Comparison of ENCODE assay signal across 1 cellular context in genomic region chr1:6094246-6094645, GRCh38.
TF ChIP-seq lines count a peak whose summit lies in the region.

No MANE protein-coding gene starts in this region.

TF ChIP-seq in K562, 482 proteins besides CTCF, POLR2A, EP300 and RAD21:
- TF ChIP-seq RERE (CRISPR knock-in tag; IDR thresholded peaks at IDR 0.05; ENCODE audit: borderline replicate concordance) (0 out of 2 replicates have a peak, but pooled peaks have one; percentile 25), NFIX (CRISPR knock-in tag; IDR thresholded peaks at IDR 0.05; ENCODE audit: low read depth) (no peak), CREM (IDR thresholded peaks at IDR 0.05; ENCODE audit: low read depth) (0 out of 2 replicates have a peak, but pooled peaks have one; percentile 20), CREB1 (IDR thresholded peaks at IDR 0.05) (peak; percentile 31; the same call in 1 of the 2 replicates), CREB1 (CRISPR knock-in tag; IDR thresholded peaks at IDR 0.05) (no peak), ZNF644 (tag; IDR thresholded peaks at IDR 0.05; ENCODE audit: low read depth) (no peak), ATF1 (CRISPR knock-in tag; IDR thresholded peaks at IDR 0.05) (no peak), ATF1 (tag; IDR thresholded peaks at IDR 0.05) (peak; percentile 32; the same call in 1 of the 2 replicates)
- TF ChIP-seq, protein P1, sequence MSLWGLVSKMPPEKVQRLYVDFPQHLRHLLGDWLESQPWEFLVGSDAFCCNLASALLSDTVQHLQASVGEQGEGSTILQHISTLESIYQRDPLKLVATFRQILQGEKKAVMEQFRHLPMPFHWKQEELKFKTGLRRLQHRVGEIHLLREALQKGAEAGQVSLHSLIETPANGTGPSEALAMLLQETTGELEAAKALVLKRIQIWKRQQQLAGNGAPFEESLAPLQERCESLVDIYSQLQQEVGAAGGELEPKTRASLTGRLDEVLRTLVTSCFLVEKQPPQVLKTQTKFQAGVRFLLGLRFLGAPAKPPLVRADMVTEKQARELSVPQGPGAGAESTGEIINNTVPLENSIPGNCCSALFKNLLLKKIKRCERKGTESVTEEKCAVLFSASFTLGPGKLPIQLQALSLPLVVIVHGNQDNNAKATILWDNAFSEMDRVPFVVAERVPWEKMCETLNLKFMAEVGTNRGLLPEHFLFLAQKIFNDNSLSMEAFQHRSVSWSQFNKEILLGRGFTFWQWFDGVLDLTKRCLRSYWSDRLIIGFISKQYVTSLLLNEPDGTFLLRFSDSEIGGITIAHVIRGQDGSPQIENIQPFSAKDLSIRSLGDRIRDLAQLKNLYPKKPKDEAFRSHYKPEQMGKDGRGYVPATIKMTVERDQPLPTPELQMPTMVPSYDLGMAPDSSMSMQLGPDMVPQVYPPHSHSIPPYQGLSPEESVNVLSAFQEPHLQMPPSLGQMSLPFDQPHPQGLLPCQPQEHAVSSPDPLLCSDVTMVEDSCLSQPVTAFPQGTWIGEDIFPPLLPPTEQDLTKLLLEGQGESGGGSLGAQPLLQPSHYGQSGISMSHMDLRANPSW (CRISPR knock-in tag; IDR thresholded peaks at IDR 0.05): no peak
